In genomic region chr7:137944168-137944567, GRCh38 we compare ENCODE assay signal across 18 cellular contexts. TPM values are rescaled to one million over a fixed set of nuclear protein-coding genes. Genes with fewer than 3 reads are reported as not detected.
DNase-seq lines count a peak whose midpoint lies in the region; ATAC-seq and TF ChIP-seq lines count a peak whose summit lies in the region.
"Had no signal": no experiment of that assay in that cellular context is flagged by ENCODE, and none has a peak within 500 bp of the region (broad histone marks: within the 10 kb centered on the region; RNA-seq: fewer than 3 reads in every experiment).

No MANE protein-coding gene starts in this region.

- H3K27me3 ChIP-seq in mesenchymal stem cell (ENCODE audit: control insufficient read depth in 1 of 2, insufficient read depth in 1 of 2, low read length in 2 of 2), result no peaks in the 10 kb centered on the region
- H3K27me3 ChIP-seq in subcutaneous abdominal adipose tissue (ENCODE audit: control insufficient read depth in 5 of 5, insufficient read depth in 4 of 5, low read length in 5 of 5), result no peaks in the 10 kb centered on the region
- no peaks in the 10 kb centered on the region for H3K27me3 ChIP-seq in upper lobe of left lung

- H3K4ac ChIP-seq in mesenchymal stem cell (ENCODE audit: low read depth in 1 of 2, low read length in 2 of 2), result no peak overlapping the region

- no peak for ATAC-seq in upper lobe of left lung (ENCODE audit: low FRiP score in 2 of 2)

- H2BK5ac ChIP-seq in mesenchymal stem cell (ENCODE audit: low read depth, low read length, poor library complexity, severe bottlenecking), result no peak overlapping the region

- H3K9ac ChIP-seq in mesenchymal stem cell (ENCODE audit: low read length) (no peak overlapping the region), subcutaneous abdominal adipose tissue (ENCODE audit: low read length in 5 of 5) (no peak overlapping the region)

- H3K4me1 ChIP-seq in mesenchymal stem cell (ENCODE audit: control insufficient read depth, insufficient read depth, low read depth, low read length) (peaks cover 4% of the 10 kb centered on the region), subcutaneous abdominal adipose tissue (ENCODE audit: control insufficient read depth in 5 of 5, insufficient read depth in 5 of 5, low read length in 5 of 5) (peaks cover 0 to 49% (median 27%) of the 10 kb centered on the region in 5 donors), upper lobe of left lung (peaks cover 0 to 28% (median 16%) of the 10 kb centered on the region in 4 donors)

- no peak overlapping the region for H3K4me3 Mint-ChIP-seq in activated T-cell treated with anti-CD3 and anti-CD28 coated beads, Interleukin-2, amount 50 U/mL, for 24 hours
- H3K4me3 Mint-ChIP-seq: activated CD4-positive, alpha-beta memory T cell treated with anti-CD3 and anti-CD28 coated beads, Interleukin-2, amount 10 ng/mL, durations not matched to agents 7 days and 5 days; CD4-positive, alpha-beta memory T cell had no signal

- peaks cover 10% of the 10 kb centered on the region for H3K4me1 Mint-ChIP-seq in activated T-cell treated with anti-CD3 and anti-CD28 coated beads, Interleukin-2, amount 50 U/mL, for 24 hours (ENCODE audit: low read depth)

- no peaks in the 10 kb centered on the region for H3K9me3 ChIP-seq in mesenchymal stem cell (ENCODE audit: control insufficient read depth, low read length)
- H3K9me3 ChIP-seq in subcutaneous abdominal adipose tissue (ENCODE audit: control insufficient read depth in 5 of 5, low read length in 5 of 5), result no peaks in the 10 kb centered on the region
- H3K9me3 ChIP-seq in upper lobe of left lung, result no peaks in the 10 kb centered on the region

- no peak overlapping the region for H4K91ac ChIP-seq in mesenchymal stem cell (ENCODE audit: low read length)

- no peak overlapping the region for H3K23ac ChIP-seq in mesenchymal stem cell (ENCODE audit: low read length in 2 of 2)

- DNase-seq in M059J (ENCODE audit: low read depth), result peak; percentile 72
- peak; percentile 50 to 79 for DNase-seq in cardiac fibroblast (ENCODE audit: low read depth in 2 of 2)
- peak; percentile 90 for DNase-seq in mesenchymal stem cell
- no peak for DNase-seq in activated T-cell treated with anti-CD3 and anti-CD28 coated beads, Interleukin-2, amount 50 U/mL, for 24 hours
- no peak for DNase-seq in activated gamma-delta T cell treated with Interleukin-2 at 50 U/mL for 16 hours
- DNase-seq in upper lobe of left lung, result no peak
- no peak for DNase-seq in stimulated activated CD4-positive, alpha-beta T cell treated with anti-CD3 and anti-CD28 coated beads, Interleukin-4, amount 100 ng/mL, for 4 hours
- DNase-seq: activated CD4-positive, alpha-beta memory T cell treated with anti-CD3 and anti-CD28 coated beads, Interleukin-2, amount 10 ng/mL, durations not matched to agents 7 days and 5 days; activated effector memory CD4-positive, alpha-beta T cell treated with Interleukin-2 at 50 U/mL for 16 hours; CD4-positive, alpha-beta memory T cell; cortex of kidney; foreskin melanocyte; islet precursor cell; NCI-H1436 treated with DMSO at 0.1 percent for 48 hours; NCI-H510A; RPMI8226; T-helper 9 cell had no signal

- H2BK12ac ChIP-seq in mesenchymal stem cell (ENCODE audit: low read length in 2 of 2), result no peak overlapping the region

- no peak for TF ChIP-seq CTCF in cardiac fibroblast (IDR thresholded peaks at IDR 0.05; ENCODE audit: low read depth, low read length)
- no peak for TF ChIP-seq CTCF in upper lobe of left lung (IDR thresholded peaks at IDR 0.05)

- no peak overlapping the region for H4K8ac ChIP-seq in mesenchymal stem cell (ENCODE audit: low read length)

- H3K4me3 ChIP-seq in cardiac fibroblast (replicated peaks in 1 of 2; ENCODE audit: low read depth in 2 of 2, low read length in 2 of 2) (no peak overlapping the region), mesenchymal stem cell (ENCODE audit: insufficient read depth in 1 of 2, low read depth in 1 of 2, low read length in 2 of 2) (no peak overlapping the region), subcutaneous abdominal adipose tissue (ENCODE audit: low read depth in 1 of 5, low read length in 5 of 5) (no peak overlapping the region), upper lobe of left lung (no peak overlapping the region)

- WGBS in mesenchymal stem cell, result 46% methylated on average over 5 of the region's 6 CpGs
- WGBS in upper lobe of left lung, 2 donors, result 59 to 64% methylated on average over 6 of the region's 6 CpGs

- no peak for TF ChIP-seq POLR2A in upper lobe of left lung (IDR thresholded peaks at IDR 0.05)

- H3K27ac ChIP-seq in mesenchymal stem cell (ENCODE audit: low read length, poor library complexity, severe bottlenecking), result peak overlapping the region; percentile 76
- peak overlapping the region; percentile 56 for H3K27ac ChIP-seq in subcutaneous abdominal adipose tissue (ENCODE audit: low read depth, low read length)
- H3K27ac ChIP-seq in upper lobe of left lung, result peak overlapping the region in 1 of 4 donors; percentile 12

- no peak for TF ChIP-seq EP300 in upper lobe of left lung (IDR thresholded peaks at IDR 0.05)

- no peak overlapping the region for H3K27ac Mint-ChIP-seq in activated T-cell treated with anti-CD3 and anti-CD28 coated beads, Interleukin-2, amount 50 U/mL, for 24 hours
- H3K27ac Mint-ChIP-seq: activated CD4-positive, alpha-beta memory T cell treated with anti-CD3 and anti-CD28 coated beads, Interleukin-2, amount 10 ng/mL, durations not matched to agents 7 days and 5 days had no signal

- H2BK120ac ChIP-seq in mesenchymal stem cell (ENCODE audit: low read depth, low read length), result no peak overlapping the region

- H3K36me3 ChIP-seq in mesenchymal stem cell (ENCODE audit: control insufficient read depth in 1 of 2, insufficient read depth in 2 of 2, low read depth in 1 of 2, low read length in 2 of 2) (peaks cover 0 to 16% of the 10 kb centered on the region in 2 experiments), subcutaneous abdominal adipose tissue (ENCODE audit: control insufficient read depth in 5 of 5, insufficient read depth in 5 of 5, low read length in 5 of 5) (no peaks in the 10 kb centered on the region), upper lobe of left lung (no peaks in the 10 kb centered on the region)

- H2AFZ ChIP-seq in mesenchymal stem cell (ENCODE audit: low read depth, low read length), result no peak overlapping the region

- no peak overlapping the region for H2AK5ac ChIP-seq in mesenchymal stem cell (ENCODE audit: low read length, severe bottlenecking)

- peaks cover 14% of the 10 kb centered on the region for H3K79me1 ChIP-seq in mesenchymal stem cell (replicated peaks; ENCODE audit: low read length, poor library complexity, severe bottlenecking)

- H3K9me3 Mint-ChIP-seq in activated T-cell treated with anti-CD3 and anti-CD28 coated beads, Interleukin-2, amount 50 U/mL, for 24 hours, result no peaks in the 10 kb centered on the region
- H3K9me3 Mint-ChIP-seq: CD4-positive, alpha-beta memory T cell had no signal

- H3K27me3 Mint-ChIP-seq in activated T-cell treated with anti-CD3 and anti-CD28 coated beads, Interleukin-2, amount 50 U/mL, for 24 hours, result no peaks in the 10 kb centered on the region
- H3K27me3 Mint-ChIP-seq: activated CD4-positive, alpha-beta memory T cell treated with anti-CD3 and anti-CD28 coated beads, Interleukin-2, amount 10 ng/mL, durations not matched to agents 7 days and 5 days; CD4-positive, alpha-beta memory T cell had no signal

- no peaks in the 10 kb centered on the region for H3K36me3 Mint-ChIP-seq in activated T-cell treated with anti-CD3 and anti-CD28 coated beads, Interleukin-2, amount 50 U/mL, for 24 hours (ENCODE audit: low read depth)

- peak overlapping the region in 1 of 2 experiments; percentile 65 for H3K18ac ChIP-seq in mesenchymal stem cell (ENCODE audit: low read depth in 1 of 2, low read length in 2 of 2)

- H3K14ac ChIP-seq in mesenchymal stem cell (ENCODE audit: low read length in 2 of 2), result no peak overlapping the region

- H3K4me2 ChIP-seq in mesenchymal stem cell (ENCODE audit: low read length, poor library complexity, severe bottlenecking), result peak overlapping the region; percentile 29

- no peak overlapping the region for H2BK15ac ChIP-seq in mesenchymal stem cell (ENCODE audit: low read depth, poor library complexity, severe bottlenecking)

RNA-seq across cellular contexts. Expression of gene CREB3L2, which starts 57.7 kb away (rescaled TPM):
- 16.5 and 31.9 TPM in 2 replicates for total RNA-seq in M059J (2014; rRNA removed; shearing (Covaris generic))
- polyA plus RNA-seq in mesenchymal stem cell (2013, experiment 1 of 2), result 52.7 TPM
- 51.1 TPM for polyA plus RNA-seq in mesenchymal stem cell (2013, experiment 2 of 2)
- total RNA-seq in upper lobe of left lung, result 10 to 100 TPM; 26.9 to 73.5 (median 34.2) TPM

Comparison
In these comparisons a context has a peak if more than half of its experiments do, and no peak if none do; other contexts are left out.
1. DNase-seq: peak in M059J (single experiment), cardiac fibroblast (2 of 2) and mesenchymal stem cell (single experiment); none in activated T-cell treated with anti-CD3 and anti-CD28 coated beads, Interleukin-2, amount 50 U/mL, for 24 hours (single experiment), activated gamma-delta T cell treated with Interleukin-2 at 50 U/mL for 16 hours (single experiment), upper lobe of left lung (0 of 2) and stimulated activated CD4-positive, alpha-beta T cell treated with anti-CD3 and anti-CD28 coated beads, Interleukin-4, amount 100 ng/mL, for 4 hours (0 of 2).